28 cellular contexts compared by ENCODE assay signal in the genomic region with DNA sequence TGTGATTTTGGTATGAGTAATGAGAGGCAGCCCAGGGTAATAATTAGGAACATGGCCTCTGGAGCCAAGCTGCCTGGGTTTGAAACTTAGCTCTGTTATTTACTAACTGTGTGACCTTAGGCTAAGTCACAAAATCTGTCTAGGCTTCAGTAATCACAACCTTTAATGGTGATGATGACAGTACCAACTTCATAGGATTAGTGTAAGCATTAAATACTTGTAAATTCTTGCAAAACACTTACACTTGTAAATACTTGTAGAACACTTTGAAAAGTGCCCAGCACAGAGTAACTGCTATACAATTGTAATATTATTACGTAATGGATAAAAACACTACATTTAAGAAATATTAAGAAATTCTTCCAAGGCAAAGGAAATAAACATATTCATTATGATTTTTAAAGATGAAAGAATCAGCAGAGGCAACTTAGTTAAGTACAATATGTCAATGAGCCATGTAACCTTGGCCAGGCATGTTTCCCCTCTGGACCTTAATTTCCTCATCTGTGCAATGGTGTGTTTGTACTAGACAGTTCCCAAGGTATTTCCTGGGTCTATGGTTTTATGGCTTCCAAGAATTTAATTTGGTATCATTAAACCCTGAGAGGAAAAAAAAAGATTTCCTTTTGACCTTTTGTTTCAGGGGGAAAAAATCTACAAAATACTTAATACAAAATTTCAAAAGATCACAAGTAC.
"Had no signal": no experiment of that assay in that cellular context is flagged by ENCODE, and none has a peak within 500 bp of the region (broad histone marks: within the 10 kb centered on the region; RNA-seq: fewer than 3 reads in every experiment).

No MANE protein-coding gene starts in this region.

- H3K27me3 ChIP-seq: colonic mucosa, esophagus squamous epithelium, gastrocnemius medialis, heart right ventricle, hepatocyte had no signal

- H3K36me3 ChIP-seq: colonic mucosa, esophagus squamous epithelium, gastrocnemius medialis, heart right ventricle, lower lobe of right lung had no signal

- FAIRE-seq: endometrium, kidney had no signal

- H3K27ac ChIP-seq: colonic mucosa, epithelial cell of prostate, esophagus squamous epithelium, gastrocnemius medialis, heart right ventricle, hepatocyte, lower lobe of right lung had no signal

- H3K4me1 ChIP-seq: colonic mucosa, esophagus squamous epithelium, gastrocnemius medialis, heart right ventricle, lower lobe of right lung had no signal

- H2AFZ ChIP-seq: hepatocyte had no signal

- ATAC-seq: effector memory CD8-positive, alpha-beta T cell; esophagus mucosa; gastrocnemius medialis; heart right ventricle; left colon; left lobe of liver; left ventricle myocardium superior; lower lobe of right lung; mucosa of descending colon had no signal

- H3K9me3 ChIP-seq: colonic mucosa, esophagus squamous epithelium, gastrocnemius medialis, heart right ventricle, lower lobe of right lung, mucosa of descending colon had no signal

- H3K4me3 ChIP-seq: colonic mucosa, esophagus squamous epithelium, gastrocnemius medialis, heart right ventricle, hepatocyte, lower lobe of right lung, mucosa of descending colon had no signal

- H3K79me2 ChIP-seq: hepatocyte had no signal

- DNase-seq: colonic mucosa; cortex of kidney; effector CD8-positive, alpha-beta T cell; effector memory CD8-positive, alpha-beta T cell; endodermal cell; erythroblast; esophagus squamous epithelium; foreskin fibroblast; foreskin melanocyte; gastrocnemius medialis; glutamatergic neuron; head of caudate nucleus; heart right ventricle; hypothalamus; immature natural killer cell; islet precursor cell; kidney; kidney glomerular epithelial cell; left colon; left ventricle myocardium superior; lower lobe of right lung; mesenchymal stem cell; mucosa of descending colon had no signal

- H3K4me2 ChIP-seq: hepatocyte had no signal
